9 cellular contexts compared by ENCODE assay signal in genomic region chrX:47078129-47079043, GRCh38. TPM values are rescaled to one million over a fixed set of nuclear protein-coding genes. Genes with fewer than 3 reads are reported as not detected.
DNase-seq lines count a peak whose midpoint lies in the region; ATAC-seq and TF ChIP-seq lines count a peak whose summit lies in the region.
"Had no signal": no experiment of that assay in that cellular context is flagged by ENCODE, and none has a peak within 500 bp of the region (broad histone marks: within the 10 kb centered on the region; RNA-seq: fewer than 3 reads in every experiment).

Gene RGN (plus strand): TSS chrX:47078443. CDS start chrX:47081145, 2,702 bp downstream.

- H3K27ac ChIP-seq in Panc1 (ENCODE audit: low read length) (no peak within 1 kb of the TSS), fibroblast of lung (ENCODE audit: insufficient read depth, low read length) (peak within 1 kb of the TSS; percentile 27), lower lobe of right lung (peak within 1 kb of the TSS; percentile 18), suprapubic skin (no peak within 1 kb of the TSS)
- H3K27ac ChIP-seq in CD4-positive, alpha-beta T cell (ENCODE audit: low read depth, low read length), result no peak within 1 kb of the TSS

- H4K20me1 ChIP-seq in fibroblast of lung (ENCODE audit: control insufficient read depth, extremely low read depth, insufficient read depth, low read length), result no peaks in the 10 kb centered on the region

- H3K4me3 ChIP-seq in Panc1 (ENCODE audit: low read depth in 2 of 2, low read length in 2 of 2) (peak within 1 kb of the TSS; percentile 32 to 51), fibroblast of lung (replicated peaks in 1 of 4; ENCODE audit: control extremely low read depth in 1 of 4, insufficient read depth in 1 of 4, low read depth in 3 of 4, low read length in 4 of 4) (peak within 1 kb of the TSS; percentile 6 to 53 (median 28)), lower lobe of right lung (peak within 1 kb of the TSS; percentile 49), suprapubic skin (peak within 1 kb of the TSS; percentile 33)

- in situ Hi-C loops in Panc1 (cut with HindIII; ENCODE audit: low pct_unique_long_range_greater_than_20kb, low sequenced_read_pairs), result no loop called here

- DNase-seq in Panc1 (ENCODE audit: low read depth, low spot score), result no peak
- peak in 1 of 2 donors; percentile 12 for DNase-seq in fibroblast of lung (ENCODE audit: low read depth in 2 of 2)
- no peak for DNase-seq in lower lobe of right lung
- DNase-seq in suprapubic skin (ENCODE audit: low spot score in 2 of 2), result no peak
- no peak for DNase-seq in CD4-positive, alpha-beta T cell
- no peak for DNase-seq in NCI-H146 treated with DMSO at 0.1 percent for 48 hours (lab: John Stamatoyannopoulos, UW; ENCODE audit: unreplicated experiment)
- no peak for DNase-seq in GM19238 (ENCODE audit: insufficient read length, low spot score)
- DNase-seq: activated CD4-positive, alpha-beta T cell treated with anti-CD3 and anti-CD28 coated beads for 1 hour had no signal

- H2AFZ ChIP-seq in fibroblast of lung (ENCODE audit: low read length), result peak within 1 kb of the TSS; percentile 49

- H3K4me3 Mint-ChIP-seq in CD4-positive, alpha-beta T cell, result no peak within 1 kb of the TSS

- no TSS peak for BruUV-seq in Panc1 (replicated peaks; lab: Mats Ljungman, UMichigan)

- POLR2A ChIA-PET in Panc1 (lab: Charles Lee), result interaction anchor here (0.6 kb wide), 1 partner anchor 725 kb away, joined by 3 read pairs; no protein-coding TSS in a partner anchor
- POLR2A ChIA-PET in CD4-positive, alpha-beta T cell (lab: Charles Lee), result no interaction called here

- no peaks in the 10 kb centered on the region for H3K9me3 Mint-ChIP-seq in CD4-positive, alpha-beta T cell

- H3K4me2 ChIP-seq in fibroblast of lung (ENCODE audit: extremely low read depth, insufficient read depth, low read length), result peak within 1 kb of the TSS; percentile 71

- no peaks in the 10 kb centered on the region for H3K36me3 Mint-ChIP-seq in CD4-positive, alpha-beta T cell (ENCODE audit: low read depth)

- H3K36me3 ChIP-seq in Panc1 (ENCODE audit: control insufficient read depth, insufficient read depth, low read length) (no peaks in the 10 kb centered on the region), fibroblast of lung (ENCODE audit: control insufficient read depth, insufficient read depth, low read length) (no peaks in the 10 kb centered on the region), lower lobe of right lung (no peaks in the 10 kb centered on the region), suprapubic skin (no peaks in the 10 kb centered on the region)

- no peaks in the 10 kb centered on the region for H3K79me2 ChIP-seq in fibroblast of lung (ENCODE audit: control insufficient read depth, insufficient read depth, low read length)

- no peaks in the 10 kb centered on the region for H3K4me1 Mint-ChIP-seq in CD4-positive, alpha-beta T cell (ENCODE audit: low read depth)

- intact Hi-C loops in Panc1 (cut with micrococcal nuclease; ENCODE audit: unreplicated experiment) (no loop called here), lower lobe of right lung (cut with DNase I) (no loop called here)
- intact Hi-C loops in CD4-positive, alpha-beta T cell (cut with DNase I, micrococcal nuclease), result no loop called here

- CTCF ChIA-PET in Panc1 (lab: Charles Lee), result interaction anchor here (0.6 kb wide), 2 partner anchors 48 to 95 kb away, joined by 3 to 10 read pairs; no protein-coding TSS in a partner anchor
- CTCF ChIA-PET in CD4-positive, alpha-beta T cell (lab: Charles Lee), result no interaction called here

- H3K27ac Mint-ChIP-seq in CD4-positive, alpha-beta T cell, result no peak within 1 kb of the TSS

- no peaks in the 10 kb centered on the region for H3K27me3 Mint-ChIP-seq in CD4-positive, alpha-beta T cell

- H3K9me3 ChIP-seq in Panc1 (ENCODE audit: control insufficient read depth, insufficient read depth, low read depth, low read length) (no peaks in the 10 kb centered on the region), fibroblast of lung (ENCODE audit: control insufficient read depth, insufficient read depth, low read depth, low read length) (no peaks in the 10 kb centered on the region), lower lobe of right lung (no peaks in the 10 kb centered on the region), suprapubic skin (no peaks in the 10 kb centered on the region)
- no peaks in the 10 kb centered on the region for H3K9me3 ChIP-seq in CD4-positive, alpha-beta T cell (ENCODE audit: control insufficient read depth, low read length)

- H3K4me1 ChIP-seq in Panc1 (ENCODE audit: control insufficient read depth, insufficient read depth, low read length), result no peaks in the 10 kb centered on the region
- H3K4me1 ChIP-seq in fibroblast of lung (ENCODE audit: control insufficient read depth, extremely low read depth, insufficient read depth, low read length), result peaks cover 2% of the 10 kb centered on the region
- no peaks in the 10 kb centered on the region for H3K4me1 ChIP-seq in lower lobe of right lung
- no peaks in the 10 kb centered on the region for H3K4me1 ChIP-seq in suprapubic skin

- ATAC-seq in Panc1 (peak; percentile 74), lower lobe of right lung (peak; percentile 27 to 60), GM21723 (IDR thresholded peaks at IDR 0.05; ENCODE audit: unreplicated experiment) (no peak)
- no peak for ATAC-seq in CD4-positive, alpha-beta T cell (ENCODE audit: poor library complexity)

- 66% methylated on average over 16 of the region's 59 CpGs for WGBS in suprapubic skin

- H3K27me3 ChIP-seq in Panc1 (ENCODE audit: control insufficient read depth, insufficient read depth, low read length) (no peaks in the 10 kb centered on the region), fibroblast of lung (ENCODE audit: control insufficient read depth, insufficient read depth, low read length) (no peaks in the 10 kb centered on the region), lower lobe of right lung (ENCODE audit: low read depth) (no peaks in the 10 kb centered on the region), suprapubic skin (no peaks in the 10 kb centered on the region)
- H3K27me3 ChIP-seq in CD4-positive, alpha-beta T cell (ENCODE audit: control insufficient read depth, insufficient read depth, low read length), result no peaks in the 10 kb centered on the region

- peak within 1 kb of the TSS; percentile 53 for H3K9ac ChIP-seq in fibroblast of lung (ENCODE audit: insufficient read depth, low read length)

- TF ChIP-seq CTCF in Panc1 (IDR thresholded peaks at IDR 0.05) (no peak), fibroblast of lung (conservative IDR thresholded peaks at IDR 0.05 in 1 of 2, IDR thresholded peaks at IDR 0.05 in 1 of 2; ENCODE audit: low read depth in 1 of 2, low read length in 2 of 2) (no peak), lower lobe of right lung (IDR thresholded peaks at IDR 0.05) (no peak), suprapubic skin (IDR thresholded peaks at IDR 0.05) (no peak)
- no peak for TF ChIP-seq CTCF in CD4-positive, alpha-beta T cell (IDR thresholded peaks at IDR 0.05)

- TF ChIP-seq EP300 in suprapubic skin (IDR thresholded peaks at IDR 0.05), result no peak

- TF ChIP-seq POLR2A in suprapubic skin (IDR thresholded peaks at IDR 0.05), result no peak

RNA-seq across cellular contexts. Expression of gene RGN, which starts in this region (rescaled TPM):
- total RNA-seq in Panc1 (2021; ENCODE audit: unreplicated experiment), result 3.4 TPM
- polyA plus RNA-seq in Panc1 (2012; ENCODE audit: insufficient read length), result 4.1 TPM
- total RNA-seq in fibroblast of lung, result 15.4 and 23.8 TPM in 2 replicates
- polyA plus RNA-seq in fibroblast of lung, result 7.0 and 7.4 TPM in 2 replicates
- 8.5 and 8.8 TPM in 2 replicates for polyA plus RNA-seq in fibroblast of lung (2012)
- 4.3 TPM in 1 of 2 replicates, not detected in the other for polyA minus RNA-seq in fibroblast of lung (ENCODE audit: low replicate concordance)
- total RNA-seq in lower lobe of right lung, result 11.9 TPM
- total RNA-seq in suprapubic skin, result 1 to 10 TPM in 2 of 4 donors, under 1 TPM in 1, not detected in 1; 0.29 to 1.8 (median 1.5) TPM
- total RNA-seq in CD4-positive, alpha-beta T cell, result not detected

Comparison
In these comparisons a context has a peak if more than half of its experiments do, and no peak if none do; other contexts are left out.
1. ATAC-seq: peak in Panc1 (single experiment) and lower lobe of right lung (2 of 2); none in GM21723 (single experiment) and CD4-positive, alpha-beta T cell (single experiment).
2. H3K27ac ChIP-seq: peak in fibroblast of lung (single experiment) and lower lobe of right lung (single experiment); none in Panc1 (single experiment), suprapubic skin (single experiment) and CD4-positive, alpha-beta T cell (single experiment).
3. Peak in every context shown above with its lines, with median percentiles within 50 percentile points of each other: H3K4me3 ChIP-seq.